Comparison of ENCODE assay signal across 37 cellular contexts in genomic region chr16:27073733-27074132, GRCh38. TPM values are rescaled to one million over a fixed set of nuclear protein-coding genes. Genes with fewer than 3 reads are reported as not detected.
"Had no signal": no experiment of that assay in that cellular context is flagged by ENCODE, and none has a peak within 500 bp of the region (broad histone marks: within the 10 kb centered on the region; RNA-seq: fewer than 3 reads in every experiment).

No MANE protein-coding gene starts in this region.

- H3K4me3 ChIP-seq: ascending aorta, breast epithelium, cardiac muscle cell, colonic mucosa, esophagus squamous epithelium, gastroesophageal sphincter had no signal

- H3K36me3 Mint-ChIP-seq: activated naive CD4-positive, alpha-beta T cell treated with anti-CD3 and anti-CD28 coated beads, Interleukin-2, amount 10 ng/mL, durations not matched to agents 7 days and 5 days; brain had no signal

- H3K4me1 ChIP-seq: ascending aorta, breast epithelium, colonic mucosa, esophagus squamous epithelium, gastroesophageal sphincter had no signal

- H3K27me3 ChIP-seq: ascending aorta, breast epithelium, cardiac muscle cell, colonic mucosa had no signal

- H3K4me3 Mint-ChIP-seq: activated CD4-positive, alpha-beta memory T cell treated with anti-CD3 and anti-CD28 coated beads, Interleukin-2, amount 10 ng/mL, durations not matched to agents 7 days and 5 days; activated CD4-positive, alpha-beta T cell treated with anti-CD3 and anti-CD28 coated beads, Interleukin-2, amount 10 ng/mL, durations not matched to agents 7 days and 5 days; activated naive CD4-positive, alpha-beta T cell treated with anti-CD3 and anti-CD28 coated beads, Interleukin-2, amount 10 ng/mL, durations not matched to agents 7 days and 5 days; activated naive CD8-positive, alpha-beta T cell treated with anti-CD3 and anti-CD28 coated beads, Interleukin-2, amount 10 ng/mL, durations not matched to agents 7 days and 5 days; activated T-cell treated with anti-CD3 and anti-CD28 coated beads, Interleukin-2, amount 50 U/mL, for 24 hours; activated T-cell treated with anti-CD3 and anti-CD28 coated beads, Interleukin-2, amount 50 U/mL, for 72 hours; brain; T-helper 17 cell; T-helper 2 cell treated with Interferon-gamma antibody and Interleukin-4, amounts not matched to agents 5 μg/mL and 100 μg/mL, for 36 hours had no signal

- H3K36me3 ChIP-seq: ascending aorta, breast epithelium, cardiac muscle cell, colonic mucosa, esophagus squamous epithelium, gastroesophageal sphincter had no signal

- H3K9me3 Mint-ChIP-seq: activated CD4-positive, alpha-beta memory T cell treated with anti-CD3 and anti-CD28 coated beads, Interleukin-2, amount 10 ng/mL, durations not matched to agents 7 days and 5 days; activated CD4-positive, alpha-beta T cell treated with anti-CD3 and anti-CD28 coated beads, Interleukin-2, amount 10 ng/mL, durations not matched to agents 7 days and 5 days; activated naive CD4-positive, alpha-beta T cell treated with anti-CD3 and anti-CD28 coated beads, Interleukin-2, amount 10 ng/mL, durations not matched to agents 7 days and 5 days; T-helper 2 cell treated with Interferon-gamma antibody and Interleukin-4, amounts not matched to agents 5 μg/mL and 100 μg/mL, for 36 hours had no signal

- H3K27ac Mint-ChIP-seq: activated CD4-positive, alpha-beta memory T cell treated with anti-CD3 and anti-CD28 coated beads, Interleukin-2, amount 10 ng/mL, durations not matched to agents 7 days and 5 days; activated CD4-positive, alpha-beta T cell treated with anti-CD3 and anti-CD28 coated beads, Interleukin-2, amount 10 ng/mL, durations not matched to agents 7 days and 5 days; activated naive CD4-positive, alpha-beta T cell treated with anti-CD3 and anti-CD28 coated beads, Interleukin-2, amount 10 ng/mL, durations not matched to agents 7 days and 5 days; activated naive CD4-positive, alpha-beta T cell treated with anti-CD3 and anti-CD28 coated beads, Interleukin-2, amount 50 U/mL, for 72 hours; activated naive CD8-positive, alpha-beta T cell treated with anti-CD3 and anti-CD28 coated beads, Interleukin-2, amount 10 ng/mL, durations not matched to agents 7 days and 5 days; activated T-cell treated with anti-CD3 and anti-CD28 coated beads, Interleukin-2, amount 50 U/mL, for 24 hours; activated T-cell treated with anti-CD3 and anti-CD28 coated beads, Interleukin-2, amount 50 U/mL, for 72 hours; brain; T-helper 17 cell; T-helper 2 cell treated with Interferon-gamma antibody and Interleukin-4, amounts not matched to agents 5 μg/mL and 100 μg/mL, for 36 hours had no signal

- H3K27ac ChIP-seq: ascending aorta, breast epithelium, cardiac muscle cell, colonic mucosa, epithelial cell of prostate, esophagus squamous epithelium, gastroesophageal sphincter had no signal

- H3K9me3 ChIP-seq: ascending aorta, colonic mucosa, esophagus squamous epithelium had no signal

- DNase-seq: activated CD4-positive, alpha-beta memory T cell treated with anti-CD3 and anti-CD28 coated beads, Interleukin-2, amount 10 ng/mL, durations not matched to agents 7 days and 5 days; activated CD4-positive, alpha-beta T cell treated with anti-CD3 and anti-CD28 coated beads for 4 hours; activated CD4-positive, alpha-beta T cell treated with anti-CD3 and anti-CD28 coated beads, Interleukin-2, amount 10 ng/mL, durations not matched to agents 7 days and 5 days; activated CD4-positive, alpha-beta T cell treated with anti-CD3 and anti-CD28 coated beads, Interleukin-2, amount 50 U/mL, for 4 hours; activated CD4-positive, CD25-positive, alpha-beta regulatory T cell; activated CD4-positive, CD25-positive, alpha-beta regulatory T cell treated with anti-CD3 and anti-CD28 coated beads, Interleukin-2, amount 50 U/mL, for 72 hours; activated CD8-positive, alpha-beta memory T cell treated with anti-CD3 and anti-CD28 coated beads, Interleukin-2, amount 50 U/mL, for 48 hours; activated gamma-delta T cell; activated naive CD4-positive, alpha-beta T cell; activated naive CD4-positive, alpha-beta T cell treated with anti-CD3 and anti-CD28 coated beads, Interleukin-2, amount 10 ng/mL, durations not matched to agents 7 days and 5 days; activated naive CD8-positive, alpha-beta T cell treated with anti-CD3 and anti-CD28 coated beads, Interleukin-2, amount 10 ng/mL, durations not matched to agents 7 days and 5 days; activated T-cell treated with anti-CD3 and anti-CD28 coated beads for 4 hours; activated T-cell treated with anti-CD3 and anti-CD28 coated beads, Interleukin-2, amount 50 U/mL, for 24 hours; activated T-cell treated with anti-CD3 and anti-CD28 coated beads, Interleukin-2, amount 50 U/mL, for 72 hours; central memory CD4-positive, alpha-beta T cell; cerebellar nuclear complex; colonic mucosa; effector CD8-positive, alpha-beta T cell; esophagus squamous epithelium; foreskin melanocyte; T-helper 1 cell; T-helper 17 cell; T1000 had no signal

- H3K4me1 Mint-ChIP-seq: activated CD4-positive, alpha-beta memory T cell treated with anti-CD3 and anti-CD28 coated beads, Interleukin-2, amount 10 ng/mL, durations not matched to agents 7 days and 5 days; activated CD4-positive, alpha-beta T cell treated with anti-CD3 and anti-CD28 coated beads, Interleukin-2, amount 10 ng/mL, durations not matched to agents 7 days and 5 days; activated naive CD4-positive, alpha-beta T cell treated with anti-CD3 and anti-CD28 coated beads, Interleukin-2, amount 10 ng/mL, durations not matched to agents 7 days and 5 days; brain; T-helper 17 cell had no signal

- ATAC-seq: activated naive CD4-positive, alpha-beta T cell treated with anti-CD3 and anti-CD28 coated beads, Interleukin-2, amount 50 U/mL, for 72 hours; activated T-cell treated with anti-CD3 and anti-CD28 coated beads, Interleukin-2, amount 50 U/mL, for 72 hours; gastroesophageal sphincter; T-helper 17 cell had no signal

RNA-seq across cellular contexts. Expression of gene C16orf82, which starts 7.0 kb away (rescaled TPM):
- total RNA-seq: activated CD4-positive, alpha-beta memory T cell treated with anti-CD3 and anti-CD28 coated beads, Interleukin-2, amount 10 ng/mL, durations not matched to agents 7 days and 5 days; activated CD4-positive, alpha-beta T cell treated with anti-CD3 and anti-CD28 coated beads, Interleukin-2, amount 10 ng/mL, durations not matched to agents 7 days and 5 days; activated naive CD4-positive, alpha-beta T cell treated with anti-CD3 and anti-CD28 coated beads, Interleukin-2, amount 50 U/mL, for 72 hours; activated naive CD8-positive, alpha-beta T cell treated with anti-CD3 and anti-CD28 coated beads, Interleukin-2, amount 10 ng/mL, durations not matched to agents 7 days and 5 days; activated T-cell treated with anti-CD3 and anti-CD28 coated beads, Interleukin-2, amount 50 U/mL, for 72 hours; ascending aorta; cardiac muscle cell; colonic mucosa; dermis microvascular lymphatic vessel endothelial cell; endothelial cell of umbilical vein; esophagus squamous epithelium; fibroblast of lung; fibroblast of villous mesenchyme; gastroesophageal sphincter; glomerular endothelial cell; T-helper 17 cell had no signal
- polyA plus RNA-seq: cardiac muscle cell, endothelial cell of umbilical vein, esophagus, fibroblast of lung had no signal
